10 cellular contexts compared by ENCODE assay signal in the genomic region with DNA sequence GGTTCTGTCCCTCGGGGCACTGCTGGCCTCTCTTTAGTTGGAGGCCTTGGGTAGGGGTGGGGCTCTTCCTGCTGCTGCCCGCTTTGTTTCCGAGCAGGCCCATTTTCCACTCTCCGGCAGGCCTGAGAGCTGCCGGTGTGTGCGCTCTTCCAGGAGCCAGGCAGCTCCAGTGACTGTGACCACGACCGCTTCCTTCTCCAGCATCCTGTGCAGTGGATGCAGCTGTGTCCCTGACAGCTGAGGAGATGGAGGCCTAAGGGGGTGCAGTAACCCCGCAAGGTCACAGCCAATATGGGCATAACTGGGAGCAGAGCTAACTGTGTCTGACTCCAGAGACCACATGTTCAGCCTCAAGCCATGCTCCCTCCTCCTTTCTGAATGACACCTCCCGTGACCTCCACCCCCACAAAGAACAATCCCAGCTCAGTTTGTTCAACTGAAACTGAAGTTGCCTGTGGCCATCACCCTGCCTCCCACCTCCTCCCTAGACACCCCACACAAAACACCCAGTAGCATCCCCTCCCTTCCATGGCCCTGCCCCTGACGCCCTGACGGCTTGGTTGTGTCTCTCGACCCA. TPM values are rescaled to one million over a fixed set of nuclear protein-coding genes. Genes with fewer than 3 reads are reported as not detected.
DNase-seq lines count a peak whose midpoint lies in the region; ATAC-seq and TF ChIP-seq lines count a peak whose summit lies in the region.
"Had no signal": no experiment of that assay in that cellular context is flagged by ENCODE, and none has a peak within 500 bp of the region (broad histone marks: within the 10 kb centered on the region; RNA-seq: fewer than 3 reads in every experiment).

No MANE protein-coding gene starts in this region.

- H3K27me3 ChIP-seq in adipocyte (replicated peaks; ENCODE audit: control insufficient read depth, insufficient read depth, low read length) (no peaks in the 10 kb centered on the region), right cardiac atrium (ENCODE audit: control insufficient read depth, insufficient read depth) (no peaks in the 10 kb centered on the region), gastrocnemius medialis (no peaks in the 10 kb centered on the region)

- DNase-seq in GM20000 (ENCODE audit: low spot score) = peak; percentile 33
- DNase-seq in adipocyte (ENCODE audit: low read depth) = peak; percentile 40
- DNase-seq in right cardiac atrium = peak; percentile 38 to 69 (median 65)
- no peak for DNase-seq in gastrocnemius medialis
- no peak for DNase-seq in NCI-H524 treated with DMSO at 0.1 percent for 48 hours (lab: John Stamatoyannopoulos, UW)
- DNase-seq in COLO668 (lab: John Stamatoyannopoulos, UW; ENCODE audit: unreplicated experiment) = no peak
- DNase-seq: naive B cell had no signal

- H3K9me3 ChIP-seq in adipocyte (ENCODE audit: control insufficient read depth, low read length) (no peaks in the 10 kb centered on the region), right cardiac atrium (ENCODE audit: control insufficient read depth, low read length) (no peaks in the 10 kb centered on the region), gastrocnemius medialis (no peaks in the 10 kb centered on the region)

- H3K9ac ChIP-seq in adipocyte (ENCODE audit: low read length) = peak overlapping the region; percentile 45

- intact Hi-C loops in right cardiac atrium (cut with DNase I) (loop anchor here in 1 of 4 donors (5.0 kb wide), 1 partner anchor 275 kb away; no protein-coding TSS in a partner anchor), gastrocnemius medialis (cut with DNase I; ENCODE audit: low total_unique reads) (no loop called here)

- TF ChIP-seq CTCF in GM20000 (IDR thresholded peaks at IDR 0.05; ENCODE audit: extremely low read depth, missing control alignments) (no peak), gastrocnemius medialis (IDR thresholded peaks at IDR 0.05 in 4 of 5, conservative IDR thresholded peaks at IDR 0.05 in 1 of 5) (no peak)

- ATAC-seq in right cardiac atrium = peak; percentile 45 to 72
- peak in 1 of 2 donors; percentile 15 for ATAC-seq in gastrocnemius medialis
- no peak for ATAC-seq in GM18907 (IDR thresholded peaks at IDR 0.05; ENCODE audit: unreplicated experiment)
- ATAC-seq in GM21825 (IDR thresholded peaks at IDR 0.05; ENCODE audit: unreplicated experiment) = no peak

- H3K4me3 ChIP-seq in adipocyte (ENCODE audit: low read length) (no peak overlapping the region), right cardiac atrium (ENCODE audit: low read length) (no peak overlapping the region), gastrocnemius medialis (no peak overlapping the region)

- WGBS in right cardiac atrium = 67% methylated on average over 13 of the region's 13 CpGs

- H3K27ac ChIP-seq in right cardiac atrium (ENCODE audit: low read length) (no peak overlapping the region), gastrocnemius medialis (peak overlapping the region; percentile 49 to 72 (median 67))
- H3K27ac ChIP-seq: epithelial cell of prostate had no signal

- TF ChIP-seq POLR2A in gastrocnemius medialis (IDR thresholded peaks at IDR 0.05) = no peak

- H3K4me1 ChIP-seq in adipocyte (ENCODE audit: control insufficient read depth, insufficient read depth, low read length) (peaks cover 15% of the 10 kb centered on the region), right cardiac atrium (ENCODE audit: control insufficient read depth, insufficient read depth, low read length) (peaks cover 5% of the 10 kb centered on the region), gastrocnemius medialis (peaks cover 12 to 15% of the 10 kb centered on the region in 2 donors)

- H3K36me3 ChIP-seq in adipocyte (ENCODE audit: control insufficient read depth, insufficient read depth, low read length, severe bottlenecking) (peaks cover 37% of the 10 kb centered on the region), gastrocnemius medialis (peaks cover 0 to 38% of the 10 kb centered on the region in 2 donors)

- in situ Hi-C loops in gastrocnemius medialis (cut with MboI; ENCODE audit: low sequenced_read_pairs in 4 of 4) = no loop called here

RNA-seq across cellular contexts. Expression of a gene that starts 28.0 kb away (rescaled TPM):
- total RNA-seq in right cardiac atrium (1 to 10 TPM; 6.4 to 8.2 (median 7.1) TPM), gastrocnemius medialis (10 to 100 TPM in 2 of 4 donors, 1 to 10 TPM in 2; 7.7 to 10.7 (median 9.7) TPM)
- 5.5 TPM for polyA plus RNA-seq in right cardiac atrium

RNA-seq across cellular contexts. Expression of a gene that starts 48.9 kb away (rescaled TPM):
- total RNA-seq in right cardiac atrium (10 to 100 TPM; 44.0 to 50.0 (median 47.1) TPM), gastrocnemius medialis (100 to 1,000 TPM; 133 to 216 (median 172) TPM)
- polyA plus RNA-seq in right cardiac atrium = 42.8 TPM

Comparison
In these comparisons a context has a peak if more than half of its experiments do, and no peak if none do; other contexts are left out.
1. DNase-seq: peak in GM20000 (single experiment), adipocyte (single experiment) and right cardiac atrium (3 of 3); none in gastrocnemius medialis (0 of 2), NCI-H524 treated with DMSO at 0.1 percent for 48 hours (single experiment) and COLO668 (single experiment).
2. ATAC-seq: peak in right cardiac atrium (2 of 2); none in GM18907 (single experiment) and GM21825 (single experiment).